5 cellular contexts compared by ENCODE assay signal in the genomic region with DNA sequence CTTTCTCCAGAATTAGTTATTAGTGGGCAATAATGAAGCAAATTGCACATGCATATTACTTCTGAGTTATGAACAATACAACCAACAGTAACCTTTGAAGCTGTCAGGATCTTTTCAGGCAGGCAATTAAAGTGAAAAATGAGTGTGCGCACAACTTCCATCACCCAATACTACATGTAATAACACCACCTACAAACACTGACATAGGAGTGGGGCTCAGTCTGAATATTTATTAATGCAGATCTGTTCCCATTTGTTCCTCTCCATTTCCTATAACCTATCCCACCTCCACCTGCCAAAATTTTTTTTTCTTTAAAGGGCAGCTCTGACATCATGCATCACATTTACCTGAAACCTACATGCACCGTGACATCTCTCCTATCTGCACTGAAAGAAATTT.
"Had no signal": no experiment of that assay in that cellular context is flagged by ENCODE, and none has a peak within 500 bp of the region (broad histone marks: within the 10 kb centered on the region; RNA-seq: fewer than 3 reads in every experiment).

No MANE protein-coding gene starts in this region.

- H3K4me1 Mint-ChIP-seq: GM23338 had no signal

- H3K4me3 ChIP-seq: GM23338, K562 had no signal

- DNase-seq: H9, HFFc6, KG1 had no signal

- H3K4me3 Mint-ChIP-seq: GM23338, H9, HFFc6 had no signal

- H3K27ac Mint-ChIP-seq: GM23338, H9, HFFc6 had no signal

- H3K9me3 Mint-ChIP-seq: GM23338, H9, HFFc6 had no signal
